ENCODE assay signal across 33 cellular contexts in the genomic region with DNA sequence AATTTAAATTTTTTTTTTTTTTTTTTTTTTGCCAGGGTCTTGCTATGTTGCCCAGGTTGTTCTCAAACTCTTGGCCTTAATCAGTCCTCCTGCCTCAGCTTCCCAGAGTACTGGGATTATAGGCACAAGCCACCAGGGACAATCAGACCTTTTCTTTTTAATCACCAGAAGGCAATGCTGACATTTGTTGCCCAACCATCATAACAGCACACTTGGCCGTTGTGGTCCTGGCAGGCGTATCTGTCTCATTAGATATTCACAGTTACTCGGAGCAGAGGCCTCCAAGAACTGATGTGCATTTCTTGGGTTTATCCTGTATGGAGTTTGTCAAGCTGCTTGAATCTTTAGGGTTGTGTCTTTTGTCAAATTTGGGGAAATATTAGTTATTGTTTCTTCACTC.
"Had no signal": no experiment of that assay in that cellular context is flagged by ENCODE, and none has a peak within 500 bp of the region (broad histone marks: within the 10 kb centered on the region; RNA-seq: fewer than 3 reads in every experiment).

No MANE protein-coding gene starts in this region.

- H3K4me3 ChIP-seq: adrenal gland, ascending aorta, body of pancreas, breast epithelium, cardiac muscle cell had no signal

- H3K36me3 ChIP-seq: adrenal gland, ascending aorta, brain microvascular endothelial cell, breast epithelium, cardiac muscle cell had no signal

- H3K27ac ChIP-seq: adrenal gland, ascending aorta, body of pancreas, brain microvascular endothelial cell, breast epithelium, cardiac muscle cell had no signal

- H3K9me3 ChIP-seq: adrenal gland, ascending aorta, body of pancreas, breast epithelium had no signal

- H3K27me3 ChIP-seq: ascending aorta, body of pancreas, brain microvascular endothelial cell, cardiac muscle cell had no signal

- ATAC-seq: activated naive CD4-positive, alpha-beta T cell treated with anti-CD3 and anti-CD28 coated beads, Interleukin-2, amount 50 U/mL, for 72 hours; activated naive CD8-positive, alpha-beta T cell treated with anti-CD3 and anti-CD28 coated beads, Interleukin-2, amount 50 U/mL, for 24 hours; activated T-cell treated with anti-CD3 and anti-CD28 coated beads, Interleukin-2, amount 50 U/mL, for 4 hours; activated T-cell treated with anti-CD3 and anti-CD28 coated beads, Interleukin-2, amount 50 U/mL, for 72 hours; activated T-helper 17 cell treated with anti-CD3 and anti-CD28 coated beads, Interleukin-2, amount 50 U/mL, for 72 hours; body of pancreas had no signal

- DNase-seq: activated effector memory CD4-positive, alpha-beta T cell treated with anti-CD3 and anti-CD28 coated beads, Interleukin-2, amount 50 U/mL, for 16 hours; activated effector memory CD4-positive, alpha-beta T cell treated with Interleukin-2 at 50 U/mL for 16 hours; activated gamma-delta T cell; activated gamma-delta T cell treated with Interleukin-2 at 50 U/mL for 16 hours; activated naive CD4-positive, alpha-beta T cell; activated naive CD4-positive, alpha-beta T cell treated with anti-CD3 and anti-CD28 coated beads for 36 hours; activated naive CD4-positive, alpha-beta T cell treated with anti-CD3 and anti-CD28 coated beads, Interleukin-2, amount 10 ng/mL, durations not matched to agents 7 days and 5 days; activated naive CD4-positive, alpha-beta T cell treated with anti-CD3 and anti-CD28 coated beads, Interleukin-2, amount 50 U/mL, for 16 hours; activated naive CD4-positive, alpha-beta T cell treated with Interleukin-2 at 50 U/mL for 16 hours; activated naive CD8-positive, alpha-beta T cell treated with anti-CD3 and anti-CD28 coated beads for 36 hours; activated naive CD8-positive, alpha-beta T cell treated with anti-CD3 and anti-CD28 coated beads, Interleukin-2, amount 10 ng/mL, durations not matched to agents 7 days and 5 days; activated naive CD8-positive, alpha-beta T cell treated with anti-CD3 and anti-CD28 coated beads, Interleukin-2, amount 50 U/mL, for 24 hours; activated T-cell treated with anti-CD3 and anti-CD28 coated beads for 4 hours; activated T-cell treated with anti-CD3 and anti-CD28 coated beads, Interleukin-2, amount 50 U/mL, for 1 hour; activated T-cell treated with anti-CD3 and anti-CD28 coated beads, Interleukin-2, amount 50 U/mL, for 24 hours; activated T-cell treated with anti-CD3 and anti-CD28 coated beads, Interleukin-2, amount 50 U/mL, for 4 hours; activated T-cell treated with anti-CD3 and anti-CD28 coated beads, Interleukin-2, amount 50 U/mL, for 48 hours; activated T-cell treated with anti-CD3 and anti-CD28 coated beads, Interleukin-2, amount 50 U/mL, for 72 hours; adrenal gland; amniotic stem cell; amygdala; anterior cingulate cortex; aorta; body of pancreas; brain microvascular endothelial cell; caudate nucleus; central memory CD4-positive, alpha-beta T cell; cerebellar nuclear complex had no signal

- H3K4me1 ChIP-seq: adrenal gland, ascending aorta, body of pancreas, breast epithelium had no signal
